In the genomic region with DNA sequence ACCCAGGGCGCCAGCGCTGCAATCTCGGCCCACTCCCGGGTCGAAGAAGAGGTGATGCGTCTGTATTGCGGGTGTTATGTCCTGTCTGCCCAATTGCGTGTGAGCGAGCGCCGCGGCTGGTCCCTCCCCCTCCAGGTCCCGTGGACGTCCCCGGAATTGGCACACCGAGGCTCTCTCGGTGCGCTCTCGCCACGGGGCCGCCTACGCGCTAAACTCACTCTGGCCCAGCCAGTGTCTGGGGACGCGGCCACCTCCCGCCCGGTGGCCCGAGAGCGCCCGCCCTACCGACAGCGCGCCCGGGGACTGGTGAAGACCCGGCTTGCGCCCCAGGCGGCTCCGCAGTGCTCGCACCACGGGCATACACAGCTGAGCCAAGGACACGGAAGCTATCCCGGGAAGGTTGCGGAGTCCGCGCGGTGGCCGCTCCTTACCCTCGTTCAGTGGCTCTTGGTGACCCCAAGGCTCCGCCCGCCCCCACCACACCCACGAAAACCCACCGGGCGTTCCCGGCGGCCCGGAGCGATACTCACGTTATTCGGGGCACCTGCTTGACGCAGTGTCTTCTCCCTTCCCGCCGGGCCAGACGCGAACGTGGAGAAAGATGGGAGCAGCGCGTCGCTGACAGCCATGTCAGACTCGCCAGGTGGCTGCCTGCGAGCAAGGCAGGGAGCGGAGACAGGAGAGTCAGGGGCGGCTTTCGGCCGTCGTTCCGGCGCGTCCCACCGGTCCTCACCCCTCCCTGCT, we compare ENCODE assay signal across 8 cellular contexts. TPM values are rescaled to one million over a fixed set of nuclear protein-coding genes. Genes with fewer than 3 reads are reported as not detected.
DNase-seq lines count a peak whose midpoint lies in the region; ATAC-seq and TF ChIP-seq lines count a peak whose summit lies in the region.

No MANE protein-coding gene starts in this region.

- H3F3A ChIP-seq in SK-N-SH (replicated peaks; ENCODE audit: insufficient read depth) = peaks cover 17% of the 10 kb centered on the region

- intact Hi-C loops in Panc1 (cut with micrococcal nuclease; ENCODE audit: unreplicated experiment) (loop anchor here (10.0 kb wide), 1 partner anchor 64 kb away; no protein-coding TSS in a partner anchor), lower lobe of right lung (cut with DNase I) (no loop called here), testis (cut with DNase I; ENCODE audit: low total_unique reads) (no loop called here)

- no peak overlapping the region for H3K27ac ChIP-seq in SK-N-SH (ENCODE audit: low read depth in 2 of 2, low read length in 1 of 2)
- H3K27ac ChIP-seq in Panc1 (ENCODE audit: low read length) = no peak overlapping the region
- H3K27ac ChIP-seq in lower lobe of right lung = peak overlapping the region; percentile 92
- peak overlapping the region; percentile 90 to 94 for H3K27ac ChIP-seq in testis

- TF ChIP-seq CTCF in SK-N-SH (IDR thresholded peaks at IDR 0.05) (no peak), Panc1 (IDR thresholded peaks at IDR 0.05) (no peak), lower lobe of right lung (IDR thresholded peaks at IDR 0.05) (no peak), testis (IDR thresholded peaks at IDR 0.05) (peak in 1 of 3 experiments; percentile 4)

- DNase-seq in SK-N-SH (peak; percentile 43), Panc1 (ENCODE audit: low read depth, low spot score) (no peak), ecto neural progenitor cell (ENCODE audit: low spot score) (peak; percentile 76), lower lobe of right lung (peak; percentile 90), testis (peak; percentile 77)

- CTCF ChIA-PET in SK-N-SH (lab: Yijun Ruan, JAX) = interaction anchor here (1.8 to 3.5 kb wide), 3 partner anchors 29 to 1075 kb away, joined by 5 to 13 read pairs (median 7); no protein-coding TSS in a partner anchor
- CTCF ChIA-PET in Panc1 (lab: Charles Lee) = no interaction called here

- H3K9me3 ChIP-seq in SK-N-SH (no peaks in the 10 kb centered on the region), Panc1 (ENCODE audit: control insufficient read depth, insufficient read depth, low read depth, low read length) (no peaks in the 10 kb centered on the region), lower lobe of right lung (no peaks in the 10 kb centered on the region), testis (no peaks in the 10 kb centered on the region)

- ATAC-seq in SK-N-SH treated with all-trans-retinoic acid at 6 μM for 48 hours = no peak; the same call in 1 of the 3 replicates
- peak; percentile 20 for ATAC-seq in Panc1
- ATAC-seq in lower lobe of right lung = peak; percentile 48 to 70
- ATAC-seq in HG02678 (IDR thresholded peaks at IDR 0.05; ENCODE audit: unreplicated experiment) = no peak
- ATAC-seq in HG03521 (IDR thresholded peaks at IDR 0.05; ENCODE audit: unreplicated experiment) = no peak

- H3K4me2 ChIP-seq in SK-N-SH = peak overlapping the region; percentile 91

- peak overlapping the region; percentile 41 to 71; a peak in 3 of 4 replicates for H3K4me3 ChIP-seq in SK-N-SH (ENCODE audit: low read depth in 2 of 2, low read length in 1 of 2)
- H3K4me3 ChIP-seq in Panc1 (ENCODE audit: low read depth in 2 of 2, low read length in 2 of 2) = peak overlapping the region; percentile 45 to 65
- H3K4me3 ChIP-seq in lower lobe of right lung = peak overlapping the region; percentile 67
- peak overlapping the region; percentile 78 to 91 for H3K4me3 ChIP-seq in testis

- peaks cover 0 to 4% of the 10 kb centered on the region in 2 experiments; a peak in 1 of 4 replicates for H3K4me1 ChIP-seq in SK-N-SH (ENCODE audit: control insufficient read depth in 1 of 2, insufficient read depth in 2 of 2, low read depth in 1 of 2, low read length in 1 of 2)
- H3K4me1 ChIP-seq in Panc1 (ENCODE audit: control insufficient read depth, insufficient read depth, low read length) = no peaks in the 10 kb centered on the region; the same call in 1 of the 2 replicates
- H3K4me1 ChIP-seq in lower lobe of right lung = peaks cover 32% of the 10 kb centered on the region
- no peaks in the 10 kb centered on the region for H3K4me1 ChIP-seq in testis

- H2AFZ ChIP-seq in SK-N-SH (ENCODE audit: low read depth) = no peak overlapping the region

- H3K36me3 ChIP-seq in SK-N-SH (replicated peaks in 1 of 2; ENCODE audit: control insufficient read depth in 1 of 2, insufficient read depth in 2 of 2, low read length in 1 of 2) (no peaks in the 10 kb centered on the region), Panc1 (ENCODE audit: control insufficient read depth, insufficient read depth, low read length) (no peaks in the 10 kb centered on the region; the same call in 1 of the 2 replicates), lower lobe of right lung (peaks cover 22% of the 10 kb centered on the region), testis (ENCODE audit: low read depth, missing control alignments) (no peaks in the 10 kb centered on the region)

- H3K27me3 ChIP-seq in SK-N-SH (ENCODE audit: insufficient read depth) (peaks cover 61% of the 10 kb centered on the region), Panc1 (ENCODE audit: control insufficient read depth, insufficient read depth, low read length) (no peaks in the 10 kb centered on the region), lower lobe of right lung (ENCODE audit: low read depth) (peaks cover 10% of the 10 kb centered on the region), testis (no peaks in the 10 kb centered on the region)

- 3% methylated on average over 37 of the region's 79 CpGs for WGBS in SK-N-SH (ENCODE audit: low lambda C conversion rate)
- 0 to 1% methylated on average over 8 to 72 of the region's 79 CpGs for WGBS in testis, 2 donors

- peak; percentile 19 for TF ChIP-seq POLR2A in testis (IDR thresholded peaks at IDR 0.05)

- no peak for TF ChIP-seq EP300 in SK-N-SH (IDR thresholded peaks at IDR 0.05; ENCODE audit: borderline replicate concordance in 1 of 2, low read depth in 1 of 2, low read length in 1 of 2)

- TF ChIP-seq RAD21 in SK-N-SH (IDR thresholded peaks at IDR 0.05; ENCODE audit: low read length) = no peak

- 0 out of 2 replicates have a peak, but pooled peaks cover 4% of the 10 kb centered on the region for H4K20me1 ChIP-seq in SK-N-SH (ENCODE audit: insufficient read depth)

- H3K9me2 ChIP-seq in SK-N-SH = no peaks in the 10 kb centered on the region

- no peaks in the 10 kb centered on the region for H3K79me2 ChIP-seq in SK-N-SH (ENCODE audit: insufficient read depth)

- BruUV-seq in Panc1 (replicated peaks; lab: Mats Ljungman, UMichigan) = TSS peak; percentile 77

- POLR2A ChIA-PET in SK-N-SH (lab: Yijun Ruan, JAX) (no interaction called here), Panc1 (lab: Charles Lee) (no interaction called here)

- peak overlapping the region; percentile 57; the same call in 1 of the 2 replicates for H3K9ac ChIP-seq in SK-N-SH

- in situ Hi-C loops in Panc1 (cut with HindIII; ENCODE audit: low pct_unique_long_range_greater_than_20kb, low sequenced_read_pairs) = no loop called here

TF ChIP-seq in SK-N-SH, 30 proteins besides CTCF, POLR2A, EP300 and RAD21:
- TF ChIP-seq FOXJ3 (CRISPR knock-in tag; IDR thresholded peaks at IDR 0.05) = no peak
- TF ChIP-seq ELF1 (IDR thresholded peaks at IDR 0.05) = no peak

TF ChIP-seq in SK-N-SH treated with all-trans-retinoic acid at 6 μM for 48 hours, 23 proteins besides CTCF, POLR2A, EP300 and RAD21 (continues in another document):
- no peak for TF ChIP-seq ARNTL (CRISPR knock-in tag; IDR thresholded peaks at IDR 0.05; ENCODE audit: borderline replicate concordance, low read depth)
- TF ChIP-seq BACH2 (CRISPR knock-in tag; IDR thresholded peaks at IDR 0.05; ENCODE audit: borderline replicate concordance) = no peak
- TF ChIP-seq, protein P1, sequence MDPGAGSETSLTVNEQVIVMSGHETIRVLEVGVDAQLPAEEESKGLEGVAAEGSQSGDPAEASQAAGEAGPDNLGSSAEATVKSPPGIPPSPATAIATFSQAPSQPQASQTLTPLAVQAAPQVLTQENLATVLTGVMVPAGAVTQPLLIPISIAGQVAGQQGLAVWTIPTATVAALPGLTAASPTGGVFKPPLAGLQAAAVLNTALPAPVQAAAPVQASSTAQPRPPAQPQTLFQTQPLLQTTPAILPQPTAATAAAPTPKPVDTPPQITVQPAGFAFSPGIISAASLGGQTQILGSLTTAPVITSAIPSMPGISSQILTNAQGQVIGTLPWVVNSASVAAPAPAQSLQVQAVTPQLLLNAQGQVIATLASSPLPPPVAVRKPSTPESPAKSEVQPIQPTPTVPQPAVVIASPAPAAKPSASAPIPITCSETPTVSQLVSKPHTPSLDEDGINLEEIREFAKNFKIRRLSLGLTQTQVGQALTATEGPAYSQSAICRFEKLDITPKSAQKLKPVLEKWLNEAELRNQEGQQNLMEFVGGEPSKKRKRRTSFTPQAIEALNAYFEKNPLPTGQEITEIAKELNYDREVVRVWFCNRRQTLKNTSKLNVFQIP (CRISPR knock-in tag; IDR thresholded peaks at IDR 0.05; ENCODE audit: borderline replicate concordance, low read depth) = no peak
- TF ChIP-seq, protein P2, sequence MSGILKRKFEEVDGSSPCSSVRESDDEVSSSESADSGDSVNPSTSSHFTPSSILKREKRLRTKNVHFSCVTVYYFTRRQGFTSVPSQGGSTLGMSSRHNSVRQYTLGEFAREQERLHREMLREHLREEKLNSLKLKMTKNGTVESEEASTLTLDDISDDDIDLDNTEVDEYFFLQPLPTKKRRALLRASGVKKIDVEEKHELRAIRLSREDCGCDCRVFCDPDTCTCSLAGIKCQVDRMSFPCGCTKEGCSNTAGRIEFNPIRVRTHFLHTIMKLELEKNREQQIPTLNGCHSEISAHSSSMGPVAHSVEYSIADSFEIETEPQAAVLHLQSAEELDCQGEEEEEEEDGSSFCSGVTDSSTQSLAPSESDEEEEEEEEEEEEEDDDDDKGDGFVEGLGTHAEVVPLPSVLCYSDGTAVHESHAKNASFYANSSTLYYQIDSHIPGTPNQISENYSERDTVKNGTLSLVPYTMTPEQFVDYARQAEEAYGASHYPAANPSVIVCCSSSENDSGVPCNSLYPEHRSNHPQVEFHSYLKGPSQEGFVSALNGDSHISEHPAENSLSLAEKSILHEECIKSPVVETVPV (CRISPR knock-in tag; IDR thresholded peaks at IDR 0.05) = no peak

RNA-seq across cellular contexts. Expression of a gene that starts 1.0 kb away (rescaled TPM):
- polyA plus RNA-seq in SK-N-SH (2012; rRNA removed) (5.3 and 7.2 TPM in 2 replicates), testis (ENCODE audit: insufficient read depth, low read depth, low replicate concordance) (64.9 TPM)
- 3.6 and 6.1 TPM in 2 replicates for polyA plus RNA-seq in SK-N-SH (2012; cell fraction: cytosol; rRNA removed)
- 23.5 and 34.4 TPM in 2 replicates for polyA plus RNA-seq in SK-N-SH (2012; cell fraction: nucleus; rRNA removed)
- total RNA-seq in Panc1 (2021; ENCODE audit: unreplicated experiment) (5.2 TPM), lower lobe of right lung (107 TPM), testis (10 to 100 TPM; 61.1 to 84.8 TPM)
- 2.9 TPM for polyA plus RNA-seq in Panc1 (2012; ENCODE audit: insufficient read length)

Comparison
In these comparisons a context has a peak if more than half of its experiments do, and no peak if none do; other contexts are left out.
1. H3K27ac ChIP-seq: peak in lower lobe of right lung (single experiment) and testis (2 of 2); none in SK-N-SH (0 of 2) and Panc1 (single experiment).
2. ATAC-seq: peak in Panc1 (single experiment) and lower lobe of right lung (2 of 2); none in SK-N-SH treated with all-trans-retinoic acid at 6 μM for 48 hours (single experiment), HG02678 (single experiment) and HG03521 (single experiment).
3. Peak in every context shown above with its lines, with median percentiles within 50 percentile points of each other: H3K4me3 ChIP-seq.